Comparison of ENCODE assay signal across 8 cellular contexts in genomic region chr3:16884748-16885587, GRCh38. TPM values are rescaled to one million over a fixed set of nuclear protein-coding genes. Genes with fewer than 3 reads are reported as not detected.
DNase-seq lines count a peak whose midpoint lies in the region; ATAC-seq and TF ChIP-seq lines count a peak whose summit lies in the region.

PLCL2 (plus strand) TSS chr3:16884955; CDS start chr3:16885040, 85 bp downstream.

- H3K9ac ChIP-seq in BLaER1 treated with 17β-estradiol and CSF1 and Interleukin-3, amounts not matched to agents 10 nM and 100 nM: peak within 1 kb of the TSS; percentile 90 to 99 (median 97)

- no peaks in the 10 kb centered on the region for H3K27me3 Mint-ChIP-seq in activated naive CD8-positive, alpha-beta T cell treated with anti-CD3 and anti-CD28 coated beads for 36 hours

- ATAC-seq in GM19351 (IDR thresholded peaks at IDR 0.05; ENCODE audit: unreplicated experiment) (peak; percentile 30), HG03457 (IDR thresholded peaks at IDR 0.05; ENCODE audit: unreplicated experiment) (peak; percentile 27), SK-N-SH treated with all-trans-retinoic acid at 6 μM for 48 hours (peak; percentile 61), heart right ventricle (peak; percentile 29 to 59 (median 40)), psoas muscle (peak; percentile 25 to 46 (median 40))

- peak within 1 kb of the TSS; percentile 96 for H3K27ac Mint-ChIP-seq in activated naive CD8-positive, alpha-beta T cell treated with anti-CD3 and anti-CD28 coated beads for 36 hours

- peak within 1 kb of the TSS; percentile 84 to 95 (median 90) for H3K4me3 ChIP-seq in BLaER1 treated with 17β-estradiol and CSF1 and Interleukin-3, amounts not matched to agents 10 nM and 100 nM
- H3K4me3 ChIP-seq in heart right ventricle: peak within 1 kb of the TSS; percentile 76 to 97 (median 86)
- H3K4me3 ChIP-seq in psoas muscle: peak within 1 kb of the TSS; percentile 97

- H3K36me3 ChIP-seq in BLaER1 treated with 17β-estradiol and CSF1 and Interleukin-3, amounts not matched to agents 10 nM and 100 nM: no peaks in the 10 kb centered on the region
- H3K36me3 ChIP-seq in heart right ventricle (no peaks in the 10 kb centered on the region), psoas muscle (ENCODE audit: insufficient read depth in 1 of 2, low read depth in 1 of 2) (no peaks in the 10 kb centered on the region)

- peak within 1 kb of the TSS; percentile 93 to 99 (median 97) for H3K27ac ChIP-seq in BLaER1 treated with 17β-estradiol and CSF1 and Interleukin-3, amounts not matched to agents 10 nM and 100 nM
- peak within 1 kb of the TSS; percentile 85 to 98 (median 96) for H3K27ac ChIP-seq in heart right ventricle
- peak within 1 kb of the TSS; percentile 99 for H3K27ac ChIP-seq in psoas muscle

- no peak for TF ChIP-seq CTCF in heart right ventricle (IDR thresholded peaks at IDR 0.05)
- no peak for TF ChIP-seq CTCF in psoas muscle (IDR thresholded peaks at IDR 0.05)

- peaks cover 31% of the 10 kb centered on the region for H3K4me1 Mint-ChIP-seq in activated naive CD8-positive, alpha-beta T cell treated with anti-CD3 and anti-CD28 coated beads for 36 hours

- no peaks in the 10 kb centered on the region for H3K9me3 ChIP-seq in BLaER1 treated with 17β-estradiol and CSF1 and Interleukin-3, amounts not matched to agents 10 nM and 100 nM (replicated peaks in 1 of 11)
- no peaks in the 10 kb centered on the region for H3K9me3 ChIP-seq in heart right ventricle
- no peaks in the 10 kb centered on the region for H3K9me3 ChIP-seq in psoas muscle

- H3K4me1 ChIP-seq in BLaER1 treated with 17β-estradiol and CSF1 and Interleukin-3, amounts not matched to agents 10 nM and 100 nM: peaks cover 32 to 54% (median 40%) of the 10 kb centered on the region in 10 experiments
- H3K4me1 ChIP-seq in heart right ventricle (peaks cover 6 to 72% (median 45%) of the 10 kb centered on the region in 9 donors), psoas muscle (peaks cover 68% of the 10 kb centered on the region)

- no peaks in the 10 kb centered on the region for H3K36me3 Mint-ChIP-seq in activated naive CD8-positive, alpha-beta T cell treated with anti-CD3 and anti-CD28 coated beads for 36 hours

- DNase-seq in activated naive CD8-positive, alpha-beta T cell treated with anti-CD3 and anti-CD28 coated beads for 36 hours: peak; percentile 63
- DNase-seq in heart right ventricle (peak in 1 of 2 donors; percentile 58), psoas muscle (peak; percentile 56 to 72), cerebellar nuclear complex (lab: John Stamatoyannopoulos, UW) (no peak)

- H3K4me2 ChIP-seq in BLaER1 treated with 17β-estradiol and CSF1 and Interleukin-3, amounts not matched to agents 10 nM and 100 nM: peak within 1 kb of the TSS; percentile 71 to 98 (median 88)

- H4K20me1 ChIP-seq in BLaER1 treated with 17β-estradiol and CSF1 and Interleukin-3, amounts not matched to agents 10 nM and 100 nM: peaks cover 2 to 35% (median 13%) of the 10 kb centered on the region in 11 experiments; a peak in 13 of 22 replicates

- intact Hi-C loops in heart right ventricle (cut with DNase I) (loop anchor here in 9 of 10 donors (2.0 to 10.0 kb wide), 16 partner anchors 40 to 350 kb away; partner anchors contain the start of gene DAZL (in 4 of the 9)), psoas muscle (cut with DNase I) (loop anchor here in 1 of 2 donors (5.0 kb wide), 2 partner anchors 202 to 283 kb away; no protein-coding TSS in a partner anchor)

- H3K4me3 Mint-ChIP-seq in activated naive CD8-positive, alpha-beta T cell treated with anti-CD3 and anti-CD28 coated beads for 36 hours: peak within 1 kb of the TSS; percentile 91

- 0 to 1% methylated on average over 74 to 84 of the region's 87 CpGs for WGBS in heart right ventricle, 2 donors
- 0 to 2% (median 1%) methylated on average over 46 to 87 of the region's 87 CpGs for WGBS in psoas muscle, 3 donors

- no peaks in the 10 kb centered on the region for H3K9me3 Mint-ChIP-seq in activated naive CD8-positive, alpha-beta T cell treated with anti-CD3 and anti-CD28 coated beads for 36 hours

- H3K27me3 ChIP-seq in BLaER1 treated with 17β-estradiol and CSF1 and Interleukin-3, amounts not matched to agents 10 nM and 100 nM: peaks cover 0 to 4% (median 0%) of the 10 kb centered on the region in 11 experiments; a peak in 2 of 22 replicates
- H3K27me3 ChIP-seq in heart right ventricle (no peaks in the 10 kb centered on the region), psoas muscle (ENCODE audit: insufficient read depth in 3 of 3, low read length in 2 of 3) (no peaks in the 10 kb centered on the region)

TF ChIP-seq in SK-N-SH treated with all-trans-retinoic acid at 6 μM for 48 hours, 23 proteins besides CTCF, POLR2A, EP300 and RAD21:
- TF ChIP-seq ZNF565 (CRISPR knock-in tag; conservative IDR thresholded peaks at IDR 0.05; ENCODE audit: low read depth): no peak
- TF ChIP-seq BACH2 (CRISPR knock-in tag; IDR thresholded peaks at IDR 0.05; ENCODE audit: borderline replicate concordance): no peak
- TF ChIP-seq TSHZ2 (CRISPR knock-in tag; IDR thresholded peaks at IDR 0.05): no peak

RNA-seq across cellular contexts. Expression of gene PLCL2, which starts in this region (rescaled TPM):
- total RNA-seq in activated naive CD8-positive, alpha-beta T cell treated with anti-CD3 and anti-CD28 coated beads for 36 hours: 10 to 100 TPM; 19.1 to 19.6 TPM
- total RNA-seq in heart right ventricle (10 to 100 TPM; 35.5 to 79.8 (median 57.0) TPM), psoas muscle (10 to 100 TPM; 16.4 to 32.7 (median 23.5) TPM)
- polyA plus RNA-seq in heart right ventricle (10 to 100 TPM in 1 of 2 donors, 1 to 10 TPM in 1; 8.7 to 12.8 TPM), psoas muscle (10 to 100 TPM in 2 of 3 donors, 1 to 10 TPM in 1; 4.2 to 23.2 (median 14.0) TPM)

Comparison
In these comparisons a context has a peak if more than half of its experiments do, and no peak if none do; other contexts are left out.
1. DNase-seq: peak in activated naive CD8-positive, alpha-beta T cell treated with anti-CD3 and anti-CD28 coated beads for 36 hours (single experiment) and psoas muscle (2 of 2); none in cerebellar nuclear complex (0 of 2).
2. Peak in every context shown above with its lines, with median percentiles within 50 percentile points of each other: H3K27ac ChIP-seq, H3K4me3 ChIP-seq and ATAC-seq.